Comparison of ENCODE assay signal across 13 cellular contexts in genomic region chr10:113111900-113112853, GRCh38.
A peak's percentile ranks its signal among the peaks of the same experiment; 100 is the strongest.
DNase-seq lines count a peak whose midpoint lies in the region; ATAC-seq and TF ChIP-seq lines count a peak whose summit lies in the region.
"Had no signal": no experiment of that assay in that cellular context is flagged by ENCODE, and none has a peak within 500 bp of the region (broad histone marks: within the 10 kb centered on the region; RNA-seq: fewer than 3 reads in every experiment).

No MANE protein-coding gene starts in this region.

- no peak overlapping the region for H3K27ac Mint-ChIP-seq in stimulated activated naive B cell treated with anti-CD40 and anti-IgM and Interleukin-4, amounts not matched to agents 10 μg/mL and 1 μg/mL and 100 μg/mL, for 72 hours

- H3K9me3 Mint-ChIP-seq in stimulated activated naive B cell treated with anti-CD40 and anti-IgM and Interleukin-4, amounts not matched to agents 10 μg/mL and 1 μg/mL and 100 μg/mL, for 72 hours, result no peaks in the 10 kb centered on the region
- H3K9me3 Mint-ChIP-seq: brain had no signal

- DNase-seq in HCEC 1CT (peak; percentile 24), RWPE2 (ENCODE audit: low spot score) (no peak), glomerular visceral epithelial cell (ENCODE audit: extremely low spot score) (peak; percentile 31), stomach (peak; percentile 52)
- DNase-seq in stimulated activated naive B cell treated with anti-CD40 and anti-IgM and Interleukin-4, amounts not matched to agents 10 μg/mL and 1 μg/mL and 100 μg/mL, for 72 hours, result no peak
- DNase-seq: activated T-cell treated with anti-CD3 and anti-CD28 coated beads for 4 hours, EL, esophagus squamous epithelium, H7 had no signal

- H3K4me3 ChIP-seq in RWPE2 (ENCODE audit: severe bottlenecking), result no peak overlapping the region
- H3K4me3 ChIP-seq in stomach, result no peak overlapping the region
- H3K4me3 ChIP-seq: esophagus squamous epithelium had no signal

- intact Hi-C loops in stomach (cut with DNase I; ENCODE audit: low total_unique reads), result no loop called here

- H3K36me3 Mint-ChIP-seq in stimulated activated naive B cell treated with anti-CD40 and anti-IgM and Interleukin-4, amounts not matched to agents 10 μg/mL and 1 μg/mL and 100 μg/mL, for 72 hours, result no peaks in the 10 kb centered on the region
- H3K36me3 Mint-ChIP-seq: brain had no signal

- peaks cover 5% of the 10 kb centered on the region; the same call in 1 of the 2 replicates for H3K36me3 ChIP-seq in RWPE2 (ENCODE audit: low read depth)
- no peaks in the 10 kb centered on the region for H3K36me3 ChIP-seq in stomach
- H3K36me3 ChIP-seq: esophagus squamous epithelium had no signal

- no peak overlapping the region for H3K4me3 Mint-ChIP-seq in stimulated activated naive B cell treated with anti-CD40 and anti-IgM and Interleukin-4, amounts not matched to agents 10 μg/mL and 1 μg/mL and 100 μg/mL, for 72 hours
- H3K4me3 Mint-ChIP-seq: brain had no signal

- no peak overlapping the region for H3K27ac ChIP-seq in RWPE2 (ENCODE audit: poor library complexity, severe bottlenecking)
- H3K27ac ChIP-seq in stomach, result peak overlapping the region in 2 of 5 donors; percentile 38 to 56

- TF ChIP-seq POLR2A in stomach (IDR thresholded peaks at IDR 0.05), result no peak

- no peak for TF ChIP-seq CTCF in RWPE2 (IDR thresholded peaks at IDR 0.05; ENCODE audit: poor library complexity, severe bottlenecking)
- no peak for TF ChIP-seq CTCF in stomach (IDR thresholded peaks at IDR 0.05)

- ATAC-seq in RWPE2 (ENCODE audit: low read depth) (peak; percentile 24; the same call in 1 of the 3 replicates), HG03439 (IDR thresholded peaks at IDR 0.05; ENCODE audit: unreplicated experiment) (no peak), GM18861 (IDR thresholded peaks at IDR 0.05; ENCODE audit: unreplicated experiment) (no peak), GM18511 (IDR thresholded peaks at IDR 0.05; ENCODE audit: unreplicated experiment) (no peak)
- ATAC-seq in stimulated activated naive B cell treated with anti-CD40 and anti-IgM and Interleukin-4, amounts not matched to agents 10 μg/mL and 1 μg/mL and 100 μg/mL, for 72 hours (replicated peaks), result no peak

- H3K4me1 ChIP-seq in RWPE2 (ENCODE audit: insufficient read depth, poor library complexity, severe bottlenecking), result no peaks in the 10 kb centered on the region
- peaks cover 32 to 85% (median 49%) of the 10 kb centered on the region in 4 donors for H3K4me1 ChIP-seq in stomach

- H3K27me3 Mint-ChIP-seq in stimulated activated naive B cell treated with anti-CD40 and anti-IgM and Interleukin-4, amounts not matched to agents 10 μg/mL and 1 μg/mL and 100 μg/mL, for 72 hours, result no peaks in the 10 kb centered on the region

- TF ChIP-seq EP300 in stomach (IDR thresholded peaks at IDR 0.05), result no peak

- H3K9me3 ChIP-seq in RWPE2 (ENCODE audit: severe bottlenecking), result no peaks in the 10 kb centered on the region
- no peaks in the 10 kb centered on the region for H3K9me3 ChIP-seq in stomach
- H3K9me3 ChIP-seq: esophagus squamous epithelium had no signal

- WGBS in stomach, 5 donors, result 51 to 62% (median 56%) methylated on average over 12 of the region's 12 CpGs

- no peaks in the 10 kb centered on the region for H3K27me3 ChIP-seq in RWPE2 (ENCODE audit: insufficient read depth, poor library complexity, severe bottlenecking)
- no peaks in the 10 kb centered on the region for H3K27me3 ChIP-seq in stomach
- H3K27me3 ChIP-seq: esophagus squamous epithelium had no signal

- H3K4me1 Mint-ChIP-seq in stimulated activated naive B cell treated with anti-CD40 and anti-IgM and Interleukin-4, amounts not matched to agents 10 μg/mL and 1 μg/mL and 100 μg/mL, for 72 hours, result no peaks in the 10 kb centered on the region

Comparison
In these comparisons a context has a peak if more than half of its experiments do, and no peak if none do; other contexts are left out.
1. DNase-seq: peak in HCEC 1CT (single experiment), glomerular visceral epithelial cell (single experiment) and stomach (single experiment); none in RWPE2 (single experiment) and stimulated activated naive B cell treated with anti-CD40 and anti-IgM and Interleukin-4, amounts not matched to agents 10 μg/mL and 1 μg/mL and 100 μg/mL, for 72 hours (single experiment).